22 cellular contexts compared by ENCODE assay signal in genomic region chrX:39724544-39724943, GRCh38.
DNase-seq lines count a peak whose midpoint lies in the region; ATAC-seq and TF ChIP-seq lines count a peak whose summit lies in the region.
"Had no signal": no experiment of that assay in that cellular context is flagged by ENCODE, and none has a peak within 500 bp of the region (broad histone marks: within the 10 kb centered on the region; RNA-seq: fewer than 3 reads in every experiment).

No MANE protein-coding gene starts in this region.

- no peaks in the 10 kb centered on the region for H3K4me1 ChIP-seq in uterus
- H3K4me1 ChIP-seq in heart right ventricle, result peaks cover 0 to 31% (median 6%) of the 10 kb centered on the region in 9 donors
- H3K4me1 ChIP-seq: body of pancreas, right lobe of liver had no signal

- peaks cover 2% of the 10 kb centered on the region for H3K27me3 Mint-ChIP-seq in activated T-cell treated with anti-CD3 and anti-CD28 coated beads, Interleukin-2, amount 50 U/mL, for 4 hours (ENCODE audit: low read depth)
- peaks cover 46% of the 10 kb centered on the region for H3K27me3 Mint-ChIP-seq in activated T-cell treated with anti-CD3 and anti-CD28 coated beads, Interleukin-2, amount 50 U/mL, for 24 hours
- peaks cover 2% of the 10 kb centered on the region for H3K27me3 Mint-ChIP-seq in activated naive CD8-positive, alpha-beta T cell treated with anti-CD3 and anti-CD28 coated beads, Interleukin-2, amount 50 U/mL, for 24 hours
- H3K27me3 Mint-ChIP-seq in nephron (ENCODE audit: low read depth), result peaks cover 15% of the 10 kb centered on the region
- H3K27me3 Mint-ChIP-seq: activated naive CD8-positive, alpha-beta T cell had no signal

- H3K36me3 Mint-ChIP-seq in activated T-cell treated with anti-CD3 and anti-CD28 coated beads, Interleukin-2, amount 50 U/mL, for 4 hours (ENCODE audit: insufficient read depth), result no peaks in the 10 kb centered on the region
- no peaks in the 10 kb centered on the region for H3K36me3 Mint-ChIP-seq in activated T-cell treated with anti-CD3 and anti-CD28 coated beads, Interleukin-2, amount 50 U/mL, for 24 hours (ENCODE audit: low read depth)
- H3K36me3 Mint-ChIP-seq in activated naive CD8-positive, alpha-beta T cell treated with anti-CD3 and anti-CD28 coated beads, Interleukin-2, amount 50 U/mL, for 24 hours (ENCODE audit: low read depth), result no peaks in the 10 kb centered on the region
- no peaks in the 10 kb centered on the region for H3K36me3 Mint-ChIP-seq in nephron (ENCODE audit: low read depth)
- H3K36me3 Mint-ChIP-seq: activated naive CD8-positive, alpha-beta T cell; CD14-positive monocyte had no signal

- no peak overlapping the region for H3K4me3 Mint-ChIP-seq in activated T-cell treated with anti-CD3 and anti-CD28 coated beads, Interleukin-2, amount 50 U/mL, for 4 hours
- no peak overlapping the region for H3K4me3 Mint-ChIP-seq in activated T-cell treated with anti-CD3 and anti-CD28 coated beads, Interleukin-2, amount 50 U/mL, for 24 hours
- no peak overlapping the region for H3K4me3 Mint-ChIP-seq in activated naive CD8-positive, alpha-beta T cell treated with anti-CD3 and anti-CD28 coated beads, Interleukin-2, amount 50 U/mL, for 24 hours
- no peak overlapping the region for H3K4me3 Mint-ChIP-seq in nephron
- H3K4me3 Mint-ChIP-seq: activated naive CD8-positive, alpha-beta T cell; CD14-positive monocyte; H9 had no signal

- ATAC-seq in activated T-cell treated with anti-CD3 and anti-CD28 coated beads, Interleukin-2, amount 50 U/mL, for 4 hours, result peak; percentile 34 to 41
- ATAC-seq in activated naive CD8-positive, alpha-beta T cell treated with anti-CD3 and anti-CD28 coated beads, Interleukin-2, amount 50 U/mL, for 24 hours, result peak; percentile 49
- no peak for ATAC-seq in heart right ventricle
- ATAC-seq: body of pancreas, left cardiac atrium, SK-N-SH treated with all-trans-retinoic acid at 6 μM for 48 hours had no signal

- intact Hi-C loops in uterus (cut with DNase I; ENCODE audit: low total_unique reads), result no loop called here
- intact Hi-C loops in heart right ventricle (cut with DNase I), result no loop called here

- TF ChIP-seq POLR2A in uterus (IDR thresholded peaks at IDR 0.05), result no peak

- H3K9me3 ChIP-seq in uterus (no peaks in the 10 kb centered on the region), heart right ventricle (peaks cover 0 to 6% (median 0%) of the 10 kb centered on the region in 11 donors)
- H3K9me3 ChIP-seq: body of pancreas, right lobe of liver, thoracic aorta had no signal

- TF ChIP-seq CTCF in nephron (IDR thresholded peaks at IDR 0.05; ENCODE audit: unreplicated experiment in 3 of 3), result no peak
- no peak for TF ChIP-seq CTCF in uterus (IDR thresholded peaks at IDR 0.05)
- no peak for TF ChIP-seq CTCF in heart right ventricle (IDR thresholded peaks at IDR 0.05)

- H3K36me3 ChIP-seq in uterus (no peaks in the 10 kb centered on the region), heart right ventricle (no peaks in the 10 kb centered on the region)
- H3K36me3 ChIP-seq: right lobe of liver, thoracic aorta had no signal

- H3K27ac Mint-ChIP-seq in activated T-cell treated with anti-CD3 and anti-CD28 coated beads, Interleukin-2, amount 50 U/mL, for 24 hours, result no peak overlapping the region
- no peak overlapping the region for H3K27ac Mint-ChIP-seq in activated naive CD8-positive, alpha-beta T cell treated with anti-CD3 and anti-CD28 coated beads, Interleukin-2, amount 50 U/mL, for 24 hours
- peak overlapping the region in 2 of 3 experiments; percentile 46 to 67 for H3K27ac Mint-ChIP-seq in nephron
- H3K27ac Mint-ChIP-seq: activated naive CD8-positive, alpha-beta T cell; CD14-positive monocyte; H9 had no signal

- 57 to 58% methylated on average over 1 of the region's 1 CpG for WGBS in heart right ventricle, 2 donors

- no peaks in the 10 kb centered on the region for H3K9me3 Mint-ChIP-seq in activated T-cell treated with anti-CD3 and anti-CD28 coated beads, Interleukin-2, amount 50 U/mL, for 4 hours
- no peaks in the 10 kb centered on the region for H3K9me3 Mint-ChIP-seq in activated T-cell treated with anti-CD3 and anti-CD28 coated beads, Interleukin-2, amount 50 U/mL, for 24 hours
- H3K9me3 Mint-ChIP-seq in activated naive CD8-positive, alpha-beta T cell treated with anti-CD3 and anti-CD28 coated beads, Interleukin-2, amount 50 U/mL, for 24 hours, result no peaks in the 10 kb centered on the region
- peaks cover 18% of the 10 kb centered on the region for H3K9me3 Mint-ChIP-seq in nephron

- H3K27me3 ChIP-seq in uterus, result no peaks in the 10 kb centered on the region
- H3K27me3 ChIP-seq in heart right ventricle, result peaks cover 0 to 22% (median 0%) of the 10 kb centered on the region in 7 donors
- H3K27me3 ChIP-seq: body of pancreas, right lobe of liver had no signal

- no peak overlapping the region for H3K27ac ChIP-seq in uterus
- no peak overlapping the region for H3K27ac ChIP-seq in heart right ventricle
- H3K27ac ChIP-seq: body of pancreas, right lobe of liver, thoracic aorta had no signal

- H3K4me3 ChIP-seq in uterus (no peak overlapping the region), heart right ventricle (no peak overlapping the region)
- H3K4me3 ChIP-seq: body of pancreas, right lobe of liver, thoracic aorta had no signal

- peaks cover 7% of the 10 kb centered on the region for H3K4me1 Mint-ChIP-seq in activated T-cell treated with anti-CD3 and anti-CD28 coated beads, Interleukin-2, amount 50 U/mL, for 4 hours (ENCODE audit: low read depth)
- H3K4me1 Mint-ChIP-seq in activated T-cell treated with anti-CD3 and anti-CD28 coated beads, Interleukin-2, amount 50 U/mL, for 24 hours (ENCODE audit: low read depth), result no peaks in the 10 kb centered on the region
- H3K4me1 Mint-ChIP-seq in activated naive CD8-positive, alpha-beta T cell treated with anti-CD3 and anti-CD28 coated beads, Interleukin-2, amount 50 U/mL, for 24 hours, result peaks cover 2% of the 10 kb centered on the region
- H3K4me1 Mint-ChIP-seq in nephron, result peaks cover 63% of the 10 kb centered on the region

- DNase-seq in activated T-cell treated with anti-CD3 and anti-CD28 coated beads, Interleukin-2, amount 50 U/mL, for 4 hours, result no peak
- no peak for DNase-seq in activated T-cell treated with anti-CD3 and anti-CD28 coated beads, Interleukin-2, amount 50 U/mL, for 24 hours
- DNase-seq in HuH-7 (ENCODE audit: low spot score) (peak; percentile 28), 8988T (no peak), uterus (no peak), heart right ventricle (no peak)
- no peak for DNase-seq in activated naive CD8-positive, alpha-beta T cell treated with anti-CD3 and anti-CD28 coated beads, Interleukin-2, amount 50 U/mL, for 24 hours
- DNase-seq: activated CD4-positive, alpha-beta T cell treated with anti-CD3 and anti-CD28 coated beads for 4 hours; body of pancreas; H9; Karpas-422; left cardiac atrium; mesenchymal stem cell; NCI-H1092 treated with DMSO at 0.1 percent for 48 hours; NCI-H2029; NCI-H446; right lobe of liver had no signal

Comparison
In these comparisons a context has a peak if more than half of its experiments do, and no peak if none do; other contexts are left out.
1. ATAC-seq: peak in activated T-cell treated with anti-CD3 and anti-CD28 coated beads, Interleukin-2, amount 50 U/mL, for 4 hours (2 of 2) and activated naive CD8-positive, alpha-beta T cell treated with anti-CD3 and anti-CD28 coated beads, Interleukin-2, amount 50 U/mL, for 24 hours (single experiment); none in heart right ventricle (0 of 8).
2. H3K27ac Mint-ChIP-seq: peak in nephron (2 of 3); none in activated T-cell treated with anti-CD3 and anti-CD28 coated beads, Interleukin-2, amount 50 U/mL, for 24 hours (single experiment) and activated naive CD8-positive, alpha-beta T cell treated with anti-CD3 and anti-CD28 coated beads, Interleukin-2, amount 50 U/mL, for 24 hours (single experiment).